Comparison of ENCODE assay signal across 1 cellular context in genomic region chr3:127729556-127730056, GRCh38.
TF ChIP-seq lines count a peak whose summit lies in the region.

No MANE protein-coding gene starts in this region.

TF ChIP-seq in K562, 482 proteins besides CTCF, POLR2A, EP300 and RAD21 (continued from another document):
- TF ChIP-seq MTA3 (IDR thresholded peaks at IDR 0.05; ENCODE audit: borderline replicate concordance) (no peak), ZHX1 (conservative IDR thresholded peaks at IDR 0.05; ENCODE audit: low read length) (no peak), ARNT (IDR thresholded peaks at IDR 0.05) (no peak), NEUROD1 (IDR thresholded peaks at IDR 0.05; ENCODE audit: borderline replicate concordance, low read depth, low read length, partially characterized antibody) (no peak), SAFB2 (IDR thresholded peaks at IDR 0.05; ENCODE audit: borderline replicate concordance, low read depth, low read length, severe bottlenecking) (no peak), ZNF316 (IDR thresholded peaks at IDR 0.05) (peak; percentile 88), IFI16 (CRISPR knock-in tag; IDR thresholded peaks at IDR 0.05) (no peak), MEF2D (tag; conservative IDR thresholded peaks at IDR 0.05; ENCODE audit: low read depth) (peak; percentile 82; the same call in 1 of the 2 replicates), PHTF2 (CRISPR knock-in tag; IDR thresholded peaks at IDR 0.05) (no peak), ATF2 (CRISPR knock-in tag; IDR thresholded peaks at IDR 0.05) (no peak), UBTF (IDR thresholded peaks at IDR 0.05; ENCODE audit: borderline replicate concordance in 1 of 2, low read depth in 2 of 2, low read length in 2 of 2) (no peak), NFIC (IDR thresholded peaks at IDR 0.05) (no peak), MYC (IDR thresholded peaks at IDR 0.05; ENCODE audit: low read depth, low read length) (no peak), MYC (CRISPR knock-in tag; IDR thresholded peaks at IDR 0.05; ENCODE audit: borderline replicate concordance, low read depth) (no peak), HDAC8 (tag; IDR thresholded peaks at IDR 0.05) (no peak), HNRNPK (IDR thresholded peaks at IDR 0.05; ENCODE audit: low read depth, low read length, poor library complexity, severe bottlenecking) (no peak), KDM4B (IDR thresholded peaks at IDR 0.05; ENCODE audit: borderline replicate concordance in 2 of 2, low read depth in 1 of 2) (no peak), SMARCC2 (IDR thresholded peaks at IDR 0.05; ENCODE audit: low read depth) (no peak), ZNF707 (CRISPR knock-in tag; conservative IDR thresholded peaks at IDR 0.05) (no peak), CEBPB (tag; IDR thresholded peaks at IDR 0.05) (peak; percentile 77), RFX1 (IDR thresholded peaks at IDR 0.05) (no peak), PREB (CRISPR knock-in tag; IDR thresholded peaks at IDR 0.05) (no peak), GATA2 (CRISPR knock-in tag; IDR thresholded peaks at IDR 0.05) (no peak), CC2D1A (IDR thresholded peaks at IDR 0.05) (no peak), ZBTB7A (IDR thresholded peaks at IDR 0.05; ENCODE audit: borderline replicate concordance, control insufficient read depth, low read depth, low read length) (no peak)
